In the genomic region with DNA sequence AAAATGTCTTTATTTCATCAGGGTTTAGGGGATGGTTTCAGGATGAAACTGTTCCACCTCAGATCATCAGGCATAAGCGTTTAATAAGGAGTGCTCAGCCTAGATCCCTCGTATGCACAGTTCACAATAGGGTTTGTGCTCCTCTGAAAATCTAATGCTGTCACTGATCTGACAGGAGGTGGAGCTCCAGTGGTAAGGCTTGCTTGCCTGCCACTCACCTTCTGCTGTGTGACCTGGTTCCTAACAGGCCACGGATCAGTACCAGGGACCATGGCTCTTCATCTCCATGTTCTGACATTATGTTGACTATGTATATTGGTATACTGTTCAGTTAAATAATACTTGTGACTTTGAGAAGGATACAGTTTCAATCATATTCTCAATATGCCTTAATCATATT, we compare ENCODE assay signal across 1 cellular context.
TF ChIP-seq lines count a peak whose summit lies in the region.

No MANE protein-coding gene starts in this region.

TF ChIP-seq in HepG2, 621 proteins besides CTCF, POLR2A, EP300 and RAD21:
- TF ChIP-seq, protein P1, sequence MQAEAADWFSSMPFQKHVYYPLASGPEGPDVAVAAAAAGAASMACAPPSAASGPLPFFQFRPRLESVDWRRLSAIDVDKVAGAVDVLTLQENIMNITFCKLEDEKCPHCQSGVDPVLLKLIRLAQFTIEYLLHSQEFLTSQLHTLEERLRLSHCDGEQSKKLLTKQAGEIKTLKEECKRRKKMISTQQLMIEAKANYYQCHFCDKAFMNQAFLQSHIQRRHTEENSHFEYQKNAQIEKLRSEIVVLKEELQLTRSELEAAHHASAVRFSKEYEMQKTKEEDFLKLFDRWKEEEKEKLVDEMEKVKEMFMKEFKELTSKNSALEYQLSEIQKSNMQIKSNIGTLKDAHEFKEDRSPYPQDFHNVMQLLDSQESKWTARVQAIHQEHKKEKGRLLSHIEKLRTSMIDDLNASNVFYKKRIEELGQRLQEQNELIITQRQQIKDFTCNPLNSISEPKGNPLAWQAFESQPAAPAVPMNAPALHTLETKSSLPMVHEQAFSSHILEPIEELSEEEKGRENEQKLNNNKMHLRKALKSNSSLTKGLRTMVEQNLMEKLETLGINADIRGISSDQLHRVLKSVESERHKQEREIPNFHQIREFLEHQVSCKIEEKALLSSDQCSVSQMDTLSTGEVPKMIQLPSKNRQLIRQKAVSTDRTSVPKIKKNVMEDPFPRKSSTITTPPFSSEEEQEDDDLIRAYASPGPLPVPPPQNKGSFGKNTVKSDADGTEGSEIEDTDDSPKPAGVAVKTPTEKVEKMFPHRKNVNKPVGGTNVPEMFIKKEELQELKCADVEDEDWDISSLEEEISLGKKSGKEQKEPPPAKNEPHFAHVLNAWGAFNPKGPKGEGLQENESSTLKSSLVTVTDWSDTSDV (CRISPR knock-in tag; IDR thresholded peaks at IDR 0.05) = no peak
- TF ChIP-seq ZNF12 (CRISPR knock-in tag; IDR thresholded peaks at IDR 0.05) = no peak
- no peak for TF ChIP-seq ZNF678 (CRISPR knock-in tag; IDR thresholded peaks at IDR 0.05)
- no peak for TF ChIP-seq GATAD1 (CRISPR knock-in tag; IDR thresholded peaks at IDR 0.05)
- TF ChIP-seq IRF2 (CRISPR knock-in tag; IDR thresholded peaks at IDR 0.05) = no peak
- TF ChIP-seq, protein P2, sequence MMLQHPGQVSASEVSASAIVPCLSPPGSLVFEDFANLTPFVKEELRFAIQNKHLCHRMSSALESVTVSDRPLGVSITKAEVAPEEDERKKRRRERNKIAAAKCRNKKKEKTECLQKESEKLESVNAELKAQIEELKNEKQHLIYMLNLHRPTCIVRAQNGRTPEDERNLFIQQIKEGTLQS (CRISPR knock-in tag; IDR thresholded peaks at IDR 0.05) = no peak
- TF ChIP-seq, protein P3, sequence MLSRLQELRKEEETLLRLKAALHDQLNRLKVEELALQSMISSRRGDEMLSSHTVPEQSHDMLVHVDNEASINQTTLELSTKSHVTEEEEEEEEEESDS (CRISPR knock-in tag; IDR thresholded peaks at IDR 0.05; ENCODE audit: borderline replicate concordance) = no peak
- no peak for TF ChIP-seq ZBTB8A (CRISPR knock-in tag; IDR thresholded peaks at IDR 0.05; ENCODE audit: borderline replicate concordance, low read depth)
- no peak for TF ChIP-seq ZSCAN31 (CRISPR knock-in tag; IDR thresholded peaks at IDR 0.05; ENCODE audit: low read depth)
- TF ChIP-seq, protein P4, sequence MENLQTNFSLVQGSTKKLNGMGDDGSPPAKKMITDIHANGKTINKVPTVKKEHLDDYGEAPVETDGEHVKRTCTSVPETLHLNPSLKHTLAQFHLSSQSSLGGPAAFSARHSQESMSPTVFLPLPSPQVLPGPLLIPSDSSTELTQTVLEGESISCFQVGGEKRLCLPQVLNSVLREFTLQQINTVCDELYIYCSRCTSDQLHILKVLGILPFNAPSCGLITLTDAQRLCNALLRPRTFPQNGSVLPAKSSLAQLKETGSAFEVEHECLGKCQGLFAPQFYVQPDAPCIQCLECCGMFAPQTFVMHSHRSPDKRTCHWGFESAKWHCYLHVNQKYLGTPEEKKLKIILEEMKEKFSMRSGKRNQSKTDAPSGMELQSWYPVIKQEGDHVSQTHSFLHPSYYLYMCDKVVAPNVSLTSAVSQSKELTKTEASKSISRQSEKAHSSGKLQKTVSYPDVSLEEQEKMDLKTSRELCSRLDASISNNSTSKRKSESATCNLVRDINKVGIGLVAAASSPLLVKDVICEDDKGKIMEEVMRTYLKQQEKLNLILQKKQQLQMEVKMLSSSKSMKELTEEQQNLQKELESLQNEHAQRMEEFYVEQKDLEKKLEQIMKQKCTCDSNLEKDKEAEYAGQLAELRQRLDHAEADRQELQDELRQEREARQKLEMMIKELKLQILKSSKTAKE (CRISPR knock-in tag; IDR thresholded peaks at IDR 0.05; ENCODE audit: borderline replicate concordance) = no peak
- no peak for TF ChIP-seq NRL (CRISPR knock-in tag; IDR thresholded peaks at IDR 0.05; ENCODE audit: borderline replicate concordance)
- TF ChIP-seq, protein P5, sequence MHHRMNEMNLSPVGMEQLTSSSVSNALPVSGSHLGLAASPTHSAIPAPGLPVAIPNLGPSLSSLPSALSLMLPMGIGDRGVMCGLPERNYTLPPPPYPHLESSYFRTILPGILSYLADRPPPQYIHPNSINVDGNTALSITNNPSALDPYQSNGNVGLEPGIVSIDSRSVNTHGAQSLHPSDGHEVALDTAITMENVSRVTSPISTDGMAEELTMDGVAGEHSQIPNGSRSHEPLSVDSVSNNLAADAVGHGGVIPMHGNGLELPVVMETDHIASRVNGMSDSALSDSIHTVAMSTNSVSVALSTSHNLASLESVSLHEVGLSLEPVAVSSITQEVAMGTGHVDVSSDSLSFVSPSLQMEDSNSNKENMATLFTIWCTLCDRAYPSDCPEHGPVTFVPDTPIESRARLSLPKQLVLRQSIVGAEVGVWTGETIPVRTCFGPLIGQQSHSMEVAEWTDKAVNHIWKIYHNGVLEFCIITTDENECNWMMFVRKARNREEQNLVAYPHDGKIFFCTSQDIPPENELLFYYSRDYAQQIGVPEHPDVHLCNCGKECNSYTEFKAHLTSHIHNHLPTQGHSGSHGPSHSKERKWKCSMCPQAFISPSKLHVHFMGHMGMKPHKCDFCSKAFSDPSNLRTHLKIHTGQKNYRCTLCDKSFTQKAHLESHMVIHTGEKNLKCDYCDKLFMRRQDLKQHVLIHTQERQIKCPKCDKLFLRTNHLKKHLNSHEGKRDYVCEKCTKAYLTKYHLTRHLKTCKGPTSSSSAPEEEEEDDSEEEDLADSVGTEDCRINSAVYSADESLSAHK (CRISPR knock-in tag; IDR thresholded peaks at IDR 0.05; ENCODE audit: borderline replicate concordance) = no peak
- TF ChIP-seq, protein P6, sequence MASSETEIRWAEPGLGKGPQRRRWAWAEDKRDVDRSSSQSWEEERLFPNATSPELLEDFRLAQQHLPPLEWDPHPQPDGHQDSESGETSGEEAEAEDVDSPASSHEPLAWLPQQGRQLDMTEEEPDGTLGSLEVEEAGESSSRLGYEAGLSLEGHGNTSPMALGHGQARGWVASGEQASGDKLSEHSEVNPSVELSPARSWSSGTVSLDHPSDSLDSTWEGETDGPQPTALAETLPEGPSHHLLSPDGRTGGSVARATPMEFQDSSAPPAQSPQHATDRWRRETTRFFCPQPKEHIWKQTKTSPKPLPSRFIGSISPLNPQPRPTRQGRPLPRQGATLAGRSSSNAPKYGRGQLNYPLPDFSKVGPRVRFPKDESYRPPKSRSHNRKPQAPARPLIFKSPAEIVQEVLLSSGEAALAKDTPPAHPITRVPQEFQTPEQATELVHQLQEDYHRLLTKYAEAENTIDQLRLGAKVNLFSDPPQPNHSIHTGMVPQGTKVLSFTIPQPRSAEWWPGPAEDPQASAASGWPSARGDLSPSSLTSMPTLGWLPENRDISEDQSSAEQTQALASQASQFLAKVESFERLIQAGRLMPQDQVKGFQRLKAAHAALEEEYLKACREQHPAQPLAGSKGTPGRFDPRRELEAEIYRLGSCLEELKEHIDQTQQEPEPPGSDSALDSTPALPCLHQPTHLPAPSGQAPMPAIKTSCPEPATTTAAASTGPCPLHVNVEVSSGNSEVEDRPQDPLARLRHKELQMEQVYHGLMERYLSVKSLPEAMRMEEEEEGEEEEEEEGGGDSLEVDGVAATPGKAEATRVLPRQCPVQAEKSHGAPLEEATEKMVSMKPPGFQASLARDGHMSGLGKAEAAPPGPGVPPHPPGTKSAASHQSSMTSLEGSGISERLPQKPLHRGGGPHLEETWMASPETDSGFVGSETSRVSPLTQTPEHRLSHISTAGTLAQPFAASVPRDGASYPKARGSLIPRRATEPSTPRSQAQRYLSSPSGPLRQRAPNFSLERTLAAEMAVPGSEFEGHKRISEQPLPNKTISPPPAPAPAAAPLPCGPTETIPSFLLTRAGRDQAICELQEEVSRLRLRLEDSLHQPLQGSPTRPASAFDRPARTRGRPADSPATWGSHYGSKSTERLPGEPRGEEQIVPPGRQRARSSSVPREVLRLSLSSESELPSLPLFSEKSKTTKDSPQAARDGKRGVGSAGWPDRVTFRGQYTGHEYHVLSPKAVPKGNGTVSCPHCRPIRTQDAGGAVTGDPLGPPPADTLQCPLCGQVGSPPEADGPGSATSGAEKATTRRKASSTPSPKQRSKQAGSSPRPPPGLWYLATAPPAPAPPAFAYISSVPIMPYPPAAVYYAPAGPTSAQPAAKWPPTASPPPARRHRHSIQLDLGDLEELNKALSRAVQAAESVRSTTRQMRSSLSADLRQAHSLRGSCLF (CRISPR knock-in tag; IDR thresholded peaks at IDR 0.05; ENCODE audit: borderline replicate concordance) = no peak
- TF ChIP-seq ZNF780A (CRISPR knock-in tag; IDR thresholded peaks at IDR 0.05) = no peak
- TF ChIP-seq ZNF451 (CRISPR knock-in tag; IDR thresholded peaks at IDR 0.05) = no peak
